ENCODE assay signal across 24 cellular contexts in genomic region chr18:46706968-46707367, GRCh38. TPM values are rescaled to one million over a fixed set of nuclear protein-coding genes. Genes with fewer than 3 reads are reported as not detected.
DNase-seq lines count a peak whose midpoint lies in the region; ATAC-seq, FAIRE-seq and TF ChIP-seq lines count a peak whose summit lies in the region.
"Had no signal": no experiment of that assay in that cellular context is flagged by ENCODE, and none has a peak within 500 bp of the region (broad histone marks: within the 10 kb centered on the region; RNA-seq: fewer than 3 reads in every experiment).

No MANE protein-coding gene starts in this region.

- H3K4me2 ChIP-seq in OCI-LY7 (ENCODE audit: low read length) (0 out of 2 replicates have a peak overlapping the region, but pooled peaks have one; percentile 7), H1 (ENCODE audit: insufficient read depth in 1 of 2, low read depth in 2 of 2, low read length in 2 of 2) (no peak overlapping the region), mesendoderm (ENCODE audit: low read length) (no peak overlapping the region), neuronal stem cell (ENCODE audit: insufficient read depth, low read length, poor library complexity, severe bottlenecking) (no peak overlapping the region)

- no peak overlapping the region for H2AK5ac ChIP-seq in H1 (ENCODE audit: low read depth, low read length)
- H2AK5ac ChIP-seq in mesendoderm (ENCODE audit: low read length) = no peak overlapping the region
- H2AK5ac ChIP-seq in neuronal stem cell (ENCODE audit: low read depth, low read length) = no peak overlapping the region

- no peak overlapping the region for H3K9ac ChIP-seq in H1 (replicated peaks in 1 of 4; ENCODE audit: extremely low read depth in 1 of 4, low read depth in 3 of 4, low read length in 3 of 4)
- no peak overlapping the region for H3K9ac ChIP-seq in mesendoderm (ENCODE audit: low read length)
- no peak overlapping the region for H3K9ac ChIP-seq in neuronal stem cell (ENCODE audit: low read depth, low read length, poor library complexity)

- H4K5ac ChIP-seq in H1 (ENCODE audit: insufficient read length, low read depth, low read length) = no peak overlapping the region
- no peak overlapping the region for H4K5ac ChIP-seq in mesendoderm (ENCODE audit: low read length)

- no peaks in the 10 kb centered on the region for H3K36me3 ChIP-seq in OCI-LY7 (ENCODE audit: insufficient read depth, low read length)
- H3K36me3 ChIP-seq in H1 (ENCODE audit: control insufficient read depth in 2 of 4, insufficient read depth in 4 of 4, low read length in 3 of 4) = no peaks in the 10 kb centered on the region
- no peaks in the 10 kb centered on the region for H3K36me3 ChIP-seq in mesendoderm (ENCODE audit: control insufficient read depth, insufficient read depth, low read length)
- no peaks in the 10 kb centered on the region for H3K36me3 ChIP-seq in neuronal stem cell (replicated peaks in 1 of 2; ENCODE audit: control insufficient read depth in 2 of 2, insufficient read depth in 2 of 2, low read length in 2 of 2)

- H2BK12ac ChIP-seq in H1 (ENCODE audit: low read depth, low read length) (no peak overlapping the region), neuronal stem cell (ENCODE audit: low read length) (no peak overlapping the region)

- no peak for TF ChIP-seq RAD21 in H1 (IDR thresholded peaks at IDR 0.05 in 1 of 2, conservative IDR thresholded peaks at IDR 0.05 in 1 of 2; ENCODE audit: low read depth in 2 of 2, low read length in 2 of 2)

- H3K27me3 ChIP-seq in H1 (replicated peaks in 1 of 4; ENCODE audit: control insufficient read depth in 3 of 4, extremely low read depth in 1 of 4, insufficient read depth in 3 of 4, low read length in 3 of 4) = no peaks in the 10 kb centered on the region; a peak in 1 of 7 replicates
- H3K27me3 ChIP-seq in mesendoderm (ENCODE audit: insufficient read depth, low read length, poor library complexity) = no peaks in the 10 kb centered on the region
- peaks cover 0 to 16% (median 0%) of the 10 kb centered on the region in 3 experiments for H3K27me3 ChIP-seq in neuronal stem cell (ENCODE audit: control insufficient read depth in 3 of 3, insufficient read depth in 3 of 3, low read depth in 1 of 3, low read length in 3 of 3)

- H4K8ac ChIP-seq in H1 (ENCODE audit: extremely low read depth, insufficient read depth, low read length) (no peak overlapping the region), mesendoderm (ENCODE audit: low read depth, low read length) (no peak overlapping the region), neuronal stem cell (ENCODE audit: low read depth, low read length) (no peak overlapping the region)

- no peak overlapping the region for H2BK20ac ChIP-seq in H1 (ENCODE audit: low read length)

- H3K79me1 ChIP-seq in H1 (ENCODE audit: low read depth, low read length) = no peaks in the 10 kb centered on the region
- no peaks in the 10 kb centered on the region for H3K79me1 ChIP-seq in mesendoderm (ENCODE audit: low read length)
- no peaks in the 10 kb centered on the region for H3K79me1 ChIP-seq in neuronal stem cell (ENCODE audit: low read depth, low read length)

- CTCF ChIA-PET in OCI-LY7 (lab: Charles Lee; ENCODE audit: unreplicated experiment) (no interaction called here), H1 (lab: Charles Lee; ENCODE audit: partially characterized antibody) (no interaction called here)

- TF ChIP-seq CTCF in OCI-LY7 (conservative IDR thresholded peaks at IDR 0.05; ENCODE audit: low read length) (no peak), H1 (IDR thresholded peaks at IDR 0.05; ENCODE audit: control extremely low read depth in 1 of 3, insufficient read depth in 1 of 3, low read depth in 1 of 3, low read length in 3 of 3) (no peak)

- H2BK15ac ChIP-seq in H1 (ENCODE audit: low read length) (no peak overlapping the region), mesendoderm (replicated peaks; ENCODE audit: low read depth) (no peak overlapping the region), neuronal stem cell (ENCODE audit: low read length) (no peak overlapping the region)

- no peak overlapping the region for H3K23ac ChIP-seq in H1 (ENCODE audit: insufficient read length)
- H3K23ac ChIP-seq in mesendoderm (ENCODE audit: low read length) = no peak overlapping the region
- H3K23ac ChIP-seq in neuronal stem cell (ENCODE audit: low read depth, low read length, poor library complexity) = no peak overlapping the region

- H3K23me2 ChIP-seq in H1 (ENCODE audit: low read depth, low read length) = no peaks in the 10 kb centered on the region

- H3K4ac ChIP-seq in H1 (replicated peaks; ENCODE audit: insufficient read length, low read depth, low read length) = no peak overlapping the region
- H3K4ac ChIP-seq in mesendoderm (ENCODE audit: low read depth, low read length) = no peak overlapping the region
- no peak overlapping the region for H3K4ac ChIP-seq in neuronal stem cell (ENCODE audit: low read length)

- H3K18ac ChIP-seq in H1 (ENCODE audit: extremely low read depth, low read length) = no peak overlapping the region
- H3K18ac ChIP-seq in mesendoderm (ENCODE audit: low read length) = no peak overlapping the region
- no peak overlapping the region for H3K18ac ChIP-seq in neuronal stem cell (ENCODE audit: low read length)

- peak; percentile 19 for FAIRE-seq in H1 (lab: Jason Lieb, UNC)
- FAIRE-seq: K562 had no signal

- H4K20me1 ChIP-seq in OCI-LY7 (ENCODE audit: insufficient read depth, low read length) = no peaks in the 10 kb centered on the region
- H4K20me1 ChIP-seq in H1 (replicated peaks in 1 of 2; ENCODE audit: control insufficient read depth in 1 of 2, insufficient read depth in 2 of 2, low read length in 2 of 2) = peaks cover 0 to 2% of the 10 kb centered on the region in 2 experiments

- intact Hi-C loops in OCI-LY7 (cut with micrococcal nuclease; ENCODE audit: unreplicated experiment) = no loop called here

- DNase-seq in EH (ENCODE audit: low read depth) = peak; percentile 2
- no peak for DNase-seq in OCI-LY7 (ENCODE audit: low spot score)
- DNase-seq in H1 (ENCODE audit: low read depth in 1 of 2, low spot score in 2 of 2) = no peak
- DNase-seq in mesendoderm = peak; percentile 68
- no peak for DNase-seq in neuronal stem cell (ENCODE audit: low spot score)
- no peak for DNase-seq in T-helper 2 cell
- DNase-seq: activated CD4-positive, alpha-beta T cell treated with anti-CD3 and anti-CD28 coated beads for 1 hour; activated naive CD4-positive, alpha-beta T cell treated with anti-CD3 and anti-CD28 coated beads, Interleukin-2, amount 10 ng/mL, durations not matched to agents 7 days and 5 days; activated T-cell treated with anti-CD3 and anti-CD28 coated beads, Interleukin-2, amount 50 U/mL, for 48 hours; anterior cingulate cortex; glutamatergic neuron; left ventricle myocardium superior; NCI-H1092 treated with DMSO at 0.1 percent for 48 hours; NCI-H2081 treated with DMSO at 0.1 percent for 48 hours; NCI-H510A treated with DMSO at 0.1 percent for 48 hours had no signal

- POLR2A ChIA-PET in OCI-LY7 (lab: Charles Lee) (no interaction called here), H1 (lab: Charles Lee; ENCODE audit: partially characterized antibody) (no interaction called here)

- peak overlapping the region; percentile 65 for H2AFZ ChIP-seq in OCI-LY7 (ENCODE audit: low read length)
- H2AFZ ChIP-seq in H1 (ENCODE audit: low read length) = no peak overlapping the region
- no peak overlapping the region for H2AFZ ChIP-seq in neuronal stem cell (ENCODE audit: low read length)

- H3K56ac ChIP-seq in H1 (replicated peaks; ENCODE audit: insufficient read length, low read depth, low read length) (no peak overlapping the region), mesendoderm (ENCODE audit: low read length) (no peak overlapping the region)

- H3K79me2 ChIP-seq in OCI-LY7 (ENCODE audit: insufficient read depth, low read depth, low read length) (no peaks in the 10 kb centered on the region), H1 (ENCODE audit: control insufficient read depth in 1 of 2, insufficient read depth in 2 of 2, low read length in 2 of 2) (no peaks in the 10 kb centered on the region), mesendoderm (ENCODE audit: control insufficient read depth, insufficient read depth, low read length) (no peaks in the 10 kb centered on the region)

- ATAC-seq in HG02759 (IDR thresholded peaks at IDR 0.05; ENCODE audit: unreplicated experiment) (no peak), HG02798 (IDR thresholded peaks at IDR 0.05; ENCODE audit: poor library complexity, unreplicated experiment) (no peak)
- ATAC-seq: esophagus mucosa, K562, left ventricle myocardium superior, Right ventricle myocardium inferior had no signal

- H3K9me2 ChIP-seq in OCI-LY7 (ENCODE audit: insufficient read depth, low read length) = no peaks in the 10 kb centered on the region

- H3K4me3 ChIP-seq in OCI-LY7 (ENCODE audit: low read depth, low read length, poor library complexity, severe bottlenecking) = no peak overlapping the region
- H3K4me3 ChIP-seq in H1 (ENCODE audit: extremely low read depth in 1 of 4, insufficient read depth in 2 of 4, low read depth in 3 of 4, low read length in 4 of 4) = no peak overlapping the region
- no peak overlapping the region for H3K4me3 ChIP-seq in mesendoderm (ENCODE audit: low read length)
- no peak overlapping the region for H3K4me3 ChIP-seq in neuronal stem cell (ENCODE audit: low read length in 2 of 2)
- H3K4me3 ChIP-seq: K562 had no signal

- H3K27ac ChIP-seq in OCI-LY7 (ENCODE audit: low read depth, low read length, poor library complexity, severe bottlenecking) (no peak overlapping the region), H1 (ENCODE audit: low read depth, low read length) (no peak overlapping the region), mesendoderm (ENCODE audit: low read depth, low read length) (no peak overlapping the region), neuronal stem cell (replicated peaks; ENCODE audit: low read length) (no peak overlapping the region)
- H3K27ac ChIP-seq: C4-2B had no signal

- H3K9me3 ChIP-seq in OCI-LY7 (ENCODE audit: low read length) (no peaks in the 10 kb centered on the region), H1 (ENCODE audit: insufficient read depth in 2 of 2, low read depth in 1 of 2, low read length in 1 of 2) (no peaks in the 10 kb centered on the region), neuronal stem cell (replicated peaks in 1 of 2; ENCODE audit: control insufficient read depth in 2 of 2, insufficient read depth in 1 of 2, low read depth in 1 of 2, low read length in 2 of 2) (no peaks in the 10 kb centered on the region)

- H3K4me1 ChIP-seq in OCI-LY7 (ENCODE audit: insufficient read depth, low read length, poor library complexity, severe bottlenecking) = peaks cover 50% of the 10 kb centered on the region
- peaks cover 0 to 6% (median 0%) of the 10 kb centered on the region in 4 experiments; a peak in 4 of 7 replicates for H3K4me1 ChIP-seq in H1 (replicated peaks in 1 of 4; ENCODE audit: control insufficient read depth in 3 of 4, insufficient read depth in 4 of 4, low read length in 3 of 4)
- peaks cover 5% of the 10 kb centered on the region for H3K4me1 ChIP-seq in mesendoderm (ENCODE audit: control insufficient read depth, low read depth, low read length)
- peaks cover 0 to 3% of the 10 kb centered on the region in 2 donors for H3K4me1 ChIP-seq in neuronal stem cell (ENCODE audit: control insufficient read depth in 2 of 2, insufficient read depth in 1 of 2, low read depth in 1 of 2, low read length in 2 of 2)

- TF ChIP-seq EP300 in H1 (IDR thresholded peaks at IDR 0.05; ENCODE audit: borderline replicate concordance in 1 of 2, low read depth in 2 of 2, low read length in 2 of 2) = no peak

- no peak for TF ChIP-seq POLR2A in H1 (IDR thresholded peaks at IDR 0.05; ENCODE audit: control extremely low read depth in 1 of 2, low read depth in 2 of 2, low read length in 2 of 2)

- no peak overlapping the region for H4K91ac ChIP-seq in H1 (replicated peaks; ENCODE audit: insufficient read length, low read length)
- H4K91ac ChIP-seq in neuronal stem cell (ENCODE audit: low read depth, low read length, poor library complexity) = no peak overlapping the region

- H3K14ac ChIP-seq in H1 (ENCODE audit: insufficient read length) (no peak overlapping the region), neuronal stem cell (ENCODE audit: low read length) (no peak overlapping the region)

- H2BK120ac ChIP-seq in H1 (replicated peaks; ENCODE audit: low read depth, low read length) (no peak overlapping the region), mesendoderm (ENCODE audit: low read depth, low read length) (no peak overlapping the region), neuronal stem cell (ENCODE audit: low read depth, low read length) (no peak overlapping the region)

- no peak overlapping the region for H2BK5ac ChIP-seq in H1 (ENCODE audit: low read depth, low read length)
- H2BK5ac ChIP-seq in mesendoderm (ENCODE audit: low read length) = no peak overlapping the region
- H2BK5ac ChIP-seq in neuronal stem cell (ENCODE audit: low read length) = no peak overlapping the region

- BruUV-seq in OCI-LY7 (replicated peaks; lab: Mats Ljungman, UMichigan) = no TSS peak

- WGBS in H1 (ENCODE audit: extremely low coverage in 1 of 2, insufficient coverage in 1 of 2, insufficient read length in 1 of 2, insufficient replicate concordance in 2 of 2, low coverage in 1 of 2, low lambda C conversion rate in 2 of 2, missing lambda C conversion rate in 1 of 2), 2 experiments = 84% methylated on average over 3 of the region's 3 CpGs; no CpG with 5 or more reads in 1 of the 2 experiments
- WGBS in mesendoderm (ENCODE audit: extremely low coverage, insufficient coverage, low lambda C conversion rate) = no CpG with 5 or more reads among the region's 3 CpGs
- WGBS in neuronal stem cell (ENCODE audit: extremely low coverage in 2 of 2, insufficient read length in 2 of 2, insufficient replicate concordance in 1 of 2), 2 donors = no CpG with 5 or more reads among the region's 3 CpGs

RNA-seq across cellular contexts. Expression of gene ST8SIA5, which starts 49.9 kb away (rescaled TPM):
- 0.28 TPM in 1 of 2 replicates, not detected in the other for total RNA-seq in OCI-LY7 (2014; rRNA removed; shearing (Covaris generic))
- not detected in 2 replicates for total RNA-seq in OCI-LY7 (2022)
- total RNA-seq in H1 (2021; fragmentation: NEBNext Ultra II Directional; extraction: Animal tissue kit (Norgen Biotek cat#: 25700)) = 6.3 and 7.0 TPM in 2 replicates
- 2.4 and 4.6 TPM in 2 replicates for polyA plus RNA-seq in H1 (2011; rRNA removed)
- 2.7 TPM for polyA plus RNA-seq in H1 (2011; cell fraction: cytosol; rRNA removed)
- 5.2 TPM for polyA plus RNA-seq in H1 (2011; cell fraction: nucleus; rRNA removed)
- 3.4 to 4.2 TPM (median 3.6 TPM) in 4 replicates for polyA plus RNA-seq in H1 (2012, experiment 1 of 2)
- polyA plus RNA-seq in H1 (2012, experiment 2 of 2) = 2.9 TPM
- 5.4 TPM for polyA plus RNA-seq in H1 (2013, experiment 1 of 2)
- 5.7 TPM for polyA plus RNA-seq in H1 (2013, experiment 2 of 2)
- 3.9 and 4.3 TPM in 2 replicates for polyA minus RNA-seq in H1 (2011; rRNA and poly(A)+ RNA removed)
- polyA minus RNA-seq in H1 (2011; cell fraction: cytosol; rRNA and poly(A)+ RNA removed) = 3.7 TPM
- polyA minus RNA-seq in H1 (2011; cell fraction: nucleus; rRNA and poly(A)+ RNA removed) = 3.0 TPM
- polyA plus RNA-seq in mesendoderm (2013, experiment 1 of 2) = 0.34 TPM
- 0.35 TPM for polyA plus RNA-seq in mesendoderm (2013, experiment 2 of 2)
- polyA plus RNA-seq in neuronal stem cell (2013, experiment 1 of 2) = 0.13 TPM
- 0.08 TPM for polyA plus RNA-seq in neuronal stem cell (2013, experiment 2 of 2)
- total RNA-seq: activated CD8-positive, alpha-beta memory T cell treated with anti-CD3 and anti-CD28 coated beads for 36 hours; esophagus mucosa; G401 had no signal

RNA-seq across cellular contexts. Expression of gene LOXHD1, which starts 49.9 kb away (rescaled TPM):
- not detected in 2 replicates for total RNA-seq in OCI-LY7 (2014; rRNA removed; shearing (Covaris generic))
- not detected in 2 replicates for total RNA-seq in OCI-LY7 (2022)
- total RNA-seq in H1 (2021; fragmentation: NEBNext Ultra II Directional; extraction: Animal tissue kit (Norgen Biotek cat#: 25700)) = not detected in 2 replicates
- 0.02 and 0.03 TPM in 2 replicates for polyA plus RNA-seq in H1 (2011; rRNA removed)
- polyA plus RNA-seq in H1 (2011; cell fraction: cytosol; rRNA removed) = 0.14 TPM
- 0.14 TPM for polyA plus RNA-seq in H1 (2011; cell fraction: nucleus; rRNA removed)
- 0.08 to 0.09 TPM in 2 of 4 replicates, not detected in the others for polyA plus RNA-seq in H1 (2012, experiment 1 of 2)
- not detected for polyA plus RNA-seq in H1 (2012, experiment 2 of 2)
- polyA plus RNA-seq in H1 (2013, experiment 1 of 2) = 0.04 TPM
- polyA plus RNA-seq in H1 (2013, experiment 2 of 2) = 0.06 TPM
- polyA minus RNA-seq in H1 (2011; rRNA and poly(A)+ RNA removed) = 0.06 and 0.15 TPM in 2 replicates
- polyA minus RNA-seq in H1 (2011; cell fraction: cytosol; rRNA and poly(A)+ RNA removed) = 0.15 TPM
- 0.20 TPM for polyA minus RNA-seq in H1 (2011; cell fraction: nucleus; rRNA and poly(A)+ RNA removed)
- 0.06 TPM for polyA plus RNA-seq in mesendoderm (2013, experiment 1 of 2)
- polyA plus RNA-seq in mesendoderm (2013, experiment 2 of 2) = 0.06 TPM
- polyA plus RNA-seq in neuronal stem cell (2013, experiment 1 of 2) = not detected
- not detected for polyA plus RNA-seq in neuronal stem cell (2013, experiment 2 of 2)
- total RNA-seq: activated CD8-positive, alpha-beta memory T cell treated with anti-CD3 and anti-CD28 coated beads for 36 hours; G401; K562; neural crest cell had no signal
- polyA plus RNA-seq: K562 had no signal

Comparison
In these comparisons a context has a peak if more than half of its experiments do, and no peak if none do; other contexts are left out.
1. DNase-seq: peak in EH (single experiment) and mesendoderm (single experiment); none in OCI-LY7 (single experiment), H1 (0 of 2), neuronal stem cell (single experiment) and T-helper 2 cell (0 of 5).